In genomic region chr2:88600038-88600465, GRCh38 we compare ENCODE assay signal across 8 cellular contexts. TPM values are rescaled to one million over a fixed set of nuclear protein-coding genes. Genes with fewer than 3 reads are reported as not detected.
DNase-seq lines count a peak whose midpoint lies in the region; ATAC-seq and TF ChIP-seq lines count a peak whose summit lies in the region.

No MANE protein-coding gene starts in this region.

- peaks cover 11% of the 10 kb centered on the region for H3K79me2 ChIP-seq in ACC112 (ENCODE audit: control insufficient read depth, insufficient read depth, low read length, unreplicated experiment)

- ATAC-seq in GM18505 (IDR thresholded peaks at IDR 0.05; ENCODE audit: unreplicated experiment), result peak; percentile 99
- peak; percentile 98 for ATAC-seq in HG02884 (IDR thresholded peaks at IDR 0.05; ENCODE audit: unreplicated experiment)
- ATAC-seq in WTC11, result peak; percentile 75
- peak; percentile 100 for ATAC-seq in stimulated activated naive CD8-positive, alpha-beta T cell treated with anti-CD3 and anti-CD28 coated beads, Interleukin-15, Interleukin-2, amounts not matched to agents 100 U/mL and 50 U/mL, for 24 hours

- H3K4me1 ChIP-seq in ACC112 (ENCODE audit: control insufficient read depth, insufficient read depth, low read length, unreplicated experiment), result peaks cover 31% of the 10 kb centered on the region

- CTCF ChIA-PET in WTC11 (lab: Charles Lee), result interaction anchor here (0.9 to 2.1 kb wide), 4 partner anchors 9 to 72 kb away, joined by 4 to 14 read pairs (median 4); no protein-coding TSS in a partner anchor

- no peak overlapping the region for H2AFZ ChIP-seq in ACC112 (ENCODE audit: low read length, unreplicated experiment)

- H3K27me3 ChIP-seq in ACC112 (ENCODE audit: insufficient read depth, low read length), result no peaks in the 10 kb centered on the region

- peak overlapping the region; percentile 46 for H3K27ac ChIP-seq in ACC112 (ENCODE audit: low read depth, low read length)

- peak overlapping the region; percentile 74 for H3K27ac Mint-ChIP-seq in WTC11

- H3K27me3 Mint-ChIP-seq in WTC11 (ENCODE audit: low read depth), result no peaks in the 10 kb centered on the region

- DNase-seq in NCI-H2029 treated with DMSO at 0.1 percent for 48 hours (lab: John Stamatoyannopoulos, UW) (peak; percentile 75), WTC11 (ENCODE audit: low spot score) (no peak), dermis blood vessel endothelial cell (peak; percentile 100), lung microvascular endothelial cell (ENCODE audit: low read depth in 2 of 2) (peak; percentile 93 to 100)
- DNase-seq in stimulated activated naive CD8-positive, alpha-beta T cell treated with anti-CD3 and anti-CD28 coated beads, Interleukin-15, Interleukin-2, amounts not matched to agents 100 U/mL and 50 U/mL, for 24 hours, result peak; percentile 35

- no peaks in the 10 kb centered on the region for H3K36me3 ChIP-seq in ACC112 (ENCODE audit: insufficient read depth, low read length)

- POLR2A ChIA-PET in WTC11 (lab: Charles Lee), result interaction anchor here (1.6 kb wide), 1 partner anchor 28 kb away, joined by 4 read pairs; no protein-coding TSS in a partner anchor

- H3K36me3 Mint-ChIP-seq in WTC11, result no peaks in the 10 kb centered on the region

- H3K4me1 Mint-ChIP-seq in WTC11, result peaks cover 38% of the 10 kb centered on the region

- no peaks in the 10 kb centered on the region for H3K9me3 Mint-ChIP-seq in WTC11

- peak; percentile 20 for TF ChIP-seq POLR2A in GM18505 (IDR thresholded peaks at IDR 0.05; ENCODE audit: borderline replicate concordance, extremely low read depth, insufficient read depth, insufficient read length)

- no peak overlapping the region for H3K4me3 ChIP-seq in ACC112 (ENCODE audit: low read depth, low read length)

- H3K4me3 Mint-ChIP-seq in WTC11, result no peak overlapping the region

- no peak for TF ChIP-seq CTCF in WTC11 (IDR thresholded peaks at IDR 0.05)

TF ChIP-seq in WTC11, 78 proteins besides CTCF, POLR2A, EP300 and RAD21:
- TF ChIP-seq NR3C1 (CRISPR knock-in tag; conservative IDR thresholded peaks at IDR 0.05; ENCODE audit: low read depth) (no peak), GABPB1 (CRISPR knock-in tag; IDR thresholded peaks at IDR 0.05) (peak; percentile 24; the same call in 1 of the 2 replicates)

RNA-seq across cellular contexts. Expression of gene EIF2AK3, which starts 27.2 kb away (rescaled TPM):
- total RNA-seq in WTC11 (2021) (14.6 to 20.8 TPM (median 16.3 TPM) in 3 replicates), dermis blood vessel endothelial cell (19.7 and 30.1 TPM in 2 replicates), lung microvascular endothelial cell (9.8 and 11.7 TPM in 2 replicates)
